Comparison of ENCODE assay signal across 1 cellular context in the genomic region with DNA sequence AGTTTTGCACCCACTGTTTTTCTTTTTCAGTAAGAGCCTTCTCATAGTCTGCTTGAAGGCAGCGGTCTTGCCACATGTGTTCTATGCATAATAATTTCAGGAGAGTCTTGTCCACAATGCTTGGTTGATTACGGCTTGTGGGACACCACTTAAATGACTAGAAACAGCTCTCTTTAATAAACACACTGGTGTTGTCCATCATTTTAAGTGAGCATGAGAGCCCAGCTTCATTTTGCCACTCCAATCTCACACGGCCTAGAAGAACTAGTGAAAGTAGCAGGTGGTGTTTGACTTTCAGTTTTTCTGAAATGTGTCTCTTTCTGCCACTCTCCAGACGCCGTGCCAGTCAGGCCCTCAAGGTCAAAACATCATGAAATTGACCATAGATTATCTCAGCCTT.
TF ChIP-seq lines count a peak whose summit lies in the region.

No MANE protein-coding gene starts in this region.

TF ChIP-seq in GM23338, 12 proteins besides CTCF, POLR2A, EP300 and RAD21 (continued from another document):
- TF ChIP-seq JUNB (IDR thresholded peaks at IDR 0.05; ENCODE audit: unreplicated experiment): no peak
- no peak for TF ChIP-seq STAT1 (IDR thresholded peaks at IDR 0.05; ENCODE audit: unreplicated experiment)
- TF ChIP-seq, protein P1, sequence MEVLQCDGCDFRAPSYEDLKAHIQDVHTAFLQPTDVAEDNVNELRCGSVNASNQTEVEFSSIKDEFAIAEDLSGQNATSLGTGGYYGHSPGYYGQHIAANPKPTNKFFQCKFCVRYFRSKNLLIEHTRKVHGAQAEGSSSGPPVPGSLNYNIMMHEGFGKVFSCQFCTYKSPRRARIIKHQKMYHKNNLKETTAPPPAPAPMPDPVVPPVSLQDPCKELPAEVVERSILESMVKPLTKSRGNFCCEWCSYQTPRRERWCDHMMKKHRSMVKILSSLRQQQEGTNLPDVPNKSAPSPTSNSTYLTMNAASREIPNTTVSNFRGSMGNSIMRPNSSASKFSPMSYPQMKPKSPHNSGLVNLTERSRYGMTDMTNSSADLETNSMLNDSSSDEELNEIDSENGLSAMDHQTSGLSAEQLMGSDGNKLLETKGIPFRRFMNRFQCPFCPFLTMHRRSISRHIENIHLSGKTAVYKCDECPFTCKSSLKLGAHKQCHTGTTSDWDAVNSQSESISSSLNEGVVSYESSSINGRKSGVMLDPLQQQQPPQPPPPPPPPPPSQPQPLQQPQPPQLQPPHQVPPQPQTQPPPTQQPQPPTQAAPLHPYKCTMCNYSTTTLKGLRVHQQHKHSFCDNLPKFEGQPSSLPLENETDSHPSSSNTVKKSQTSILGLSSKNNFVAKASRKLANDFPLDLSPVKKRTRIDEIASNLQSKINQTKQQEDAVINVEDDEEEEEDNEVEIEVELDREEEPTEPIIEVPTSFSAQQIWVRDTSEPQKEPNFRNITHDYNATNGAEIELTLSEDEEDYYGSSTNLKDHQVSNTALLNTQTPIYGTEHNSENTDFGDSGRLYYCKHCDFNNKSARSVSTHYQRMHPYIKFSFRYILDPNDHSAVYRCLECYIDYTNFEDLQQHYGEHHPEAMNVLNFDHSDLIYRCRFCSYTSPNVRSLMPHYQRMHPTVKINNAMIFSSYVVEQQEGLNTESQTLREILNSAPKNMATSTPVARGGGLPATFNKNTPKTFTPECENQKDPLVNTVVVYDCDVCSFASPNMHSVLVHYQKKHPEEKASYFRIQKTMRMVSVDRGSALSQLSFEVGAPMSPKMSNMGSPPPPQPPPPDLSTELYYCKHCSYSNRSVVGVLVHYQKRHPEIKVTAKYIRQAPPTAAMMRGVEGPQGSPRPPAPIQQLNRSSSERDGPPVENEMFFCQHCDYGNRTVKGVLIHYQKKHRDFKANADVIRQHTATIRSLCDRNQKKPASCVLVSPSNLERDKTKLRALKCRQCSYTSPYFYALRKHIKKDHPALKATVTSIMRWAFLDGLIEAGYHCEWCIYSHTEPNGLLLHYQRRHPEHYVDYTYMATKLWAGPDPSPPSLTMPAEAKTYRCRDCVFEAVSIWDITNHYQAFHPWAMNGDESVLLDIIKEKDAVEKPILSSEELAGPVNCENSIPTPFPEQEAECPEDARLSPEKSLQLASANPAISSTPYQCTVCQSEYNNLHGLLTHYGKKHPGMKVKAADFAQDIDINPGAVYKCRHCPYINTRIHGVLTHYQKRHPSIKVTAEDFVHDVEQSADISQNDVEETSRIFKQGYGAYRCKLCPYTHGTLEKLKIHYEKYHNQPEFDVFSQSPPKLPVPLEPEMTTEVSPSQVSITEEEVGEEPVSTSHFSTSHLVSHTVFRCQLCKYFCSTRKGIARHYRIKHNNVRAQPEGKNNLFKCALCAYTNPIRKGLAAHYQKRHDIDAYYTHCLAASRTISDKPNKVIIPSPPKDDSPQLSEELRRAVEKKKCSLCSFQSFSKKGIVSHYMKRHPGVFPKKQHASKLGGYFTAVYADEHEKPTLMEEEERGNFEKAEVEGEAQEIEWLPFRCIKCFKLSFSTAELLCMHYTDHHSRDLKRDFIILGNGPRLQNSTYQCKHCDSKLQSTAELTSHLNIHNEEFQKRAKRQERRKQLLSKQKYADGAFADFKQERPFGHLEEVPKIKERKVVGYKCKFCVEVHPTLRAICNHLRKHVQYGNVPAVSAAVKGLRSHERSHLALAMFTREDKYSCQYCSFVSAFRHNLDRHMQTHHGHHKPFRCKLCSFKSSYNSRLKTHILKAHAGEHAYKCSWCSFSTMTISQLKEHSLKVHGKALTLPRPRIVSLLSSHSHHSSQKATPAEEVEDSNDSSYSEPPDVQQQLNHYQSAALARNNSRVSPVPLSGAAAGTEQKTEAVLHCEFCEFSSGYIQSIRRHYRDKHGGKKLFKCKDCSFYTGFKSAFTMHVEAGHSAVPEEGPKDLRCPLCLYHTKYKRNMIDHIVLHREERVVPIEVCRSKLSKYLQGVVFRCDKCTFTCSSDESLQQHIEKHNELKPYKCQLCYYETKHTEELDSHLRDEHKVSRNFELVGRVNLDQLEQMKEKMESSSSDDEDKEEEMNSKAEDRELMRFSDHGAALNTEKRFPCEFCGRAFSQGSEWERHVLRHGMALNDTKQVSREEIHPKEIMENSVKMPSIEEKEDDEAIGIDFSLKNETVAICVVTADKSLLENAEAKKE (CRISPR knock-in tag; IDR thresholded peaks at IDR 0.05): no peak
